ENCODE assay signal across 8 cellular contexts in genomic region chr17:82213251-82214011, GRCh38. TPM values are rescaled to one million over a fixed set of nuclear protein-coding genes. Genes with fewer than 3 reads are reported as not detected.
DNase-seq lines count a peak whose midpoint lies in the region; ATAC-seq and TF ChIP-seq lines count a peak whose summit lies in the region.

No MANE protein-coding gene starts in this region.

- no peaks in the 10 kb centered on the region for H3K36me3 ChIP-seq in tibial artery

- no peaks in the 10 kb centered on the region for H3K9me3 ChIP-seq in tibial artery

- peak; percentile 22 for ATAC-seq in HG02642 (IDR thresholded peaks at IDR 0.05; ENCODE audit: poor library complexity, unreplicated experiment)
- ATAC-seq in activated T-cell treated with anti-CD3 and anti-CD28 coated beads, Interleukin-2, amount 50 U/mL, for 72 hours (replicated peaks in 1 of 2): peak; percentile 42 to 43
- peak; percentile 51 to 71 for ATAC-seq in natural killer cell treated with Interleukin-12 subunit alpha and Interleukin-12 subunit beta and Interleukin-15 and Interleukin-18, amount 100 ng/mL, for 72 hours

- peaks cover 42% of the 10 kb centered on the region for H3K4me1 Mint-ChIP-seq in activated T-cell treated with anti-CD3 and anti-CD28 coated beads, Interleukin-2, amount 50 U/mL, for 72 hours (ENCODE audit: low read depth)
- peaks cover 47 to 49% of the 10 kb centered on the region in 2 donors for H3K4me1 Mint-ChIP-seq in natural killer cell treated with Interleukin-12 subunit alpha and Interleukin-12 subunit beta and Interleukin-15 and Interleukin-18, amount 100 ng/mL, for 72 hours (ENCODE audit: low read depth in 2 of 2)

- peaks cover 9 to 47% (median 38%) of the 10 kb centered on the region in 4 donors for H3K4me1 ChIP-seq in tibial artery

- H3K4me3 ChIP-seq in fibroblast of mammary gland (ENCODE audit: control insufficient read depth, low read depth, low read length): peak overlapping the region; percentile 43
- peak overlapping the region; percentile 89 to 97 for H3K4me3 ChIP-seq in tibial artery

- intact Hi-C loops in tibial artery (cut with DNase I; ENCODE audit: low total_unique reads): no loop called here

- no peaks in the 10 kb centered on the region for H3K27me3 ChIP-seq in tibial artery

- no peaks in the 10 kb centered on the region for H3K9me3 Mint-ChIP-seq in activated T-cell treated with anti-CD3 and anti-CD28 coated beads, Interleukin-2, amount 50 U/mL, for 72 hours
- H3K9me3 Mint-ChIP-seq in natural killer cell treated with Interleukin-12 subunit alpha and Interleukin-12 subunit beta and Interleukin-15 and Interleukin-18, amount 100 ng/mL, for 72 hours: no peaks in the 10 kb centered on the region

- H3K36me3 Mint-ChIP-seq in activated T-cell treated with anti-CD3 and anti-CD28 coated beads, Interleukin-2, amount 50 U/mL, for 72 hours (ENCODE audit: insufficient read depth in 2 of 2): peaks cover 0 to 2% of the 10 kb centered on the region in 2 donors
- H3K36me3 Mint-ChIP-seq in natural killer cell treated with Interleukin-12 subunit alpha and Interleukin-12 subunit beta and Interleukin-15 and Interleukin-18, amount 100 ng/mL, for 72 hours: no peaks in the 10 kb centered on the region

- H3K27ac ChIP-seq in tibial artery: peak overlapping the region; percentile 88 to 89

- H3K27ac Mint-ChIP-seq in activated T-cell treated with anti-CD3 and anti-CD28 coated beads, Interleukin-2, amount 50 U/mL, for 72 hours: peak overlapping the region; percentile 62
- H3K27ac Mint-ChIP-seq in natural killer cell treated with Interleukin-12 subunit alpha and Interleukin-12 subunit beta and Interleukin-15 and Interleukin-18, amount 100 ng/mL, for 72 hours: peak overlapping the region; percentile 78 to 92

- DNase-seq in GM03348 (ENCODE audit: low spot score): peak; percentile 91
- peak; percentile 23 for DNase-seq in NCI-H526 treated with DMSO at 0.1 percent for 48 hours (lab: John Stamatoyannopoulos, UW)
- DNase-seq in activated T-cell treated with anti-CD3 and anti-CD28 coated beads, Interleukin-2, amount 50 U/mL, for 72 hours: peak; percentile 75 to 78
- DNase-seq in fibroblast of mammary gland (ENCODE audit: low read depth): peak; percentile 92
- peak; percentile 94 for DNase-seq in natural killer cell treated with Interleukin-12 subunit alpha and Interleukin-12 subunit beta and Interleukin-15 and Interleukin-18, amount 100 ng/mL, for 72 hours (ENCODE audit: low spot score)
- DNase-seq in tibial artery: no peak
- no peak for DNase-seq in DMS79 treated with DMSO at 0.1 percent for 48 hours (lab: John Stamatoyannopoulos, UW)

- H3K4me3 Mint-ChIP-seq in activated T-cell treated with anti-CD3 and anti-CD28 coated beads, Interleukin-2, amount 50 U/mL, for 72 hours: peak overlapping the region; percentile 82 to 85
- H3K4me3 Mint-ChIP-seq in natural killer cell treated with Interleukin-12 subunit alpha and Interleukin-12 subunit beta and Interleukin-15 and Interleukin-18, amount 100 ng/mL, for 72 hours: peak overlapping the region; percentile 86

- TF ChIP-seq CTCF in fibroblast of mammary gland (conservative IDR thresholded peaks at IDR 0.05; ENCODE audit: control insufficient read depth, insufficient read depth, low read depth, low read length) (no peak), tibial artery (IDR thresholded peaks at IDR 0.05) (no peak)

- no peaks in the 10 kb centered on the region for H3K27me3 Mint-ChIP-seq in activated T-cell treated with anti-CD3 and anti-CD28 coated beads, Interleukin-2, amount 50 U/mL, for 72 hours (ENCODE audit: low read depth)
- no peaks in the 10 kb centered on the region for H3K27me3 Mint-ChIP-seq in natural killer cell treated with Interleukin-12 subunit alpha and Interleukin-12 subunit beta and Interleukin-15 and Interleukin-18, amount 100 ng/mL, for 72 hours

RNA-seq across cellular contexts. Expression of gene CCDC57, which starts 0.8 kb away (rescaled TPM):
- 10 to 100 TPM; 76.9 to 78.8 TPM for total RNA-seq in activated T-cell treated with anti-CD3 and anti-CD28 coated beads, Interleukin-2, amount 50 U/mL, for 72 hours
- 10 to 100 TPM; 34.0 to 82.2 TPM for total RNA-seq in natural killer cell treated with Interleukin-12 subunit alpha and Interleukin-12 subunit beta and Interleukin-15 and Interleukin-18, amount 100 ng/mL, for 72 hours

RNA-seq across cellular contexts. Expression of gene SLC16A3, which starts 15.4 kb away (rescaled TPM):
- total RNA-seq in activated T-cell treated with anti-CD3 and anti-CD28 coated beads, Interleukin-2, amount 50 U/mL, for 72 hours: 10 to 100 TPM; 42.8 to 74.5 TPM
- total RNA-seq in natural killer cell treated with Interleukin-12 subunit alpha and Interleukin-12 subunit beta and Interleukin-15 and Interleukin-18, amount 100 ng/mL, for 72 hours: 100 to 1,000 TPM; 241 to 534 TPM

Comparison
In these comparisons a context has a peak if more than half of its experiments do, and no peak if none do; other contexts are left out.
1. DNase-seq: peak in GM03348 (single experiment), NCI-H526 treated with DMSO at 0.1 percent for 48 hours (single experiment), activated T-cell treated with anti-CD3 and anti-CD28 coated beads, Interleukin-2, amount 50 U/mL, for 72 hours (2 of 2), fibroblast of mammary gland (single experiment) and natural killer cell treated with Interleukin-12 subunit alpha and Interleukin-12 subunit beta and Interleukin-15 and Interleukin-18, amount 100 ng/mL, for 72 hours (single experiment); none in tibial artery (0 of 2) and DMS79 treated with DMSO at 0.1 percent for 48 hours (single experiment).
2. Peak in every context shown above with its lines, with median percentiles within 50 percentile points of each other: ATAC-seq.